Comparison of ENCODE assay signal across 3 cellular contexts in genomic region chr15:81547517-81548132, GRCh38.
TF ChIP-seq lines count a peak whose summit lies in the region.

No MANE protein-coding gene starts in this region.

TF ChIP-seq in SK-N-SH treated with all-trans-retinoic acid at 6 μM for 48 hours, 23 proteins besides CTCF, POLR2A, EP300 and RAD21 (continued from another document):
- TF ChIP-seq, protein P1, sequence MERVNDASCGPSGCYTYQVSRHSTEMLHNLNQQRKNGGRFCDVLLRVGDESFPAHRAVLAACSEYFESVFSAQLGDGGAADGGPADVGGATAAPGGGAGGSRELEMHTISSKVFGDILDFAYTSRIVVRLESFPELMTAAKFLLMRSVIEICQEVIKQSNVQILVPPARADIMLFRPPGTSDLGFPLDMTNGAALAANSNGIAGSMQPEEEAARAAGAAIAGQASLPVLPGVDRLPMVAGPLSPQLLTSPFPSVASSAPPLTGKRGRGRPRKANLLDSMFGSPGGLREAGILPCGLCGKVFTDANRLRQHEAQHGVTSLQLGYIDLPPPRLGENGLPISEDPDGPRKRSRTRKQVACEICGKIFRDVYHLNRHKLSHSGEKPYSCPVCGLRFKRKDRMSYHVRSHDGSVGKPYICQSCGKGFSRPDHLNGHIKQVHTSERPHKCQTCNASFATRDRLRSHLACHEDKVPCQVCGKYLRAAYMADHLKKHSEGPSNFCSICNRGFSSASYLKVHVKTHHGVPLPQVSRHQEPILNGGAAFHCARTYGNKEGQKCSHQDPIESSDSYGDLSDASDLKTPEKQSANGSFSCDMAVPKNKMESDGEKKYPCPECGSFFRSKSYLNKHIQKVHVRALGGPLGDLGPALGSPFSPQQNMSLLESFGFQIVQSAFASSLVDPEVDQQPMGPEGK (CRISPR knock-in tag; IDR thresholded peaks at IDR 0.05; ENCODE audit: borderline replicate concordance), result no peak
- TF ChIP-seq, protein P2, sequence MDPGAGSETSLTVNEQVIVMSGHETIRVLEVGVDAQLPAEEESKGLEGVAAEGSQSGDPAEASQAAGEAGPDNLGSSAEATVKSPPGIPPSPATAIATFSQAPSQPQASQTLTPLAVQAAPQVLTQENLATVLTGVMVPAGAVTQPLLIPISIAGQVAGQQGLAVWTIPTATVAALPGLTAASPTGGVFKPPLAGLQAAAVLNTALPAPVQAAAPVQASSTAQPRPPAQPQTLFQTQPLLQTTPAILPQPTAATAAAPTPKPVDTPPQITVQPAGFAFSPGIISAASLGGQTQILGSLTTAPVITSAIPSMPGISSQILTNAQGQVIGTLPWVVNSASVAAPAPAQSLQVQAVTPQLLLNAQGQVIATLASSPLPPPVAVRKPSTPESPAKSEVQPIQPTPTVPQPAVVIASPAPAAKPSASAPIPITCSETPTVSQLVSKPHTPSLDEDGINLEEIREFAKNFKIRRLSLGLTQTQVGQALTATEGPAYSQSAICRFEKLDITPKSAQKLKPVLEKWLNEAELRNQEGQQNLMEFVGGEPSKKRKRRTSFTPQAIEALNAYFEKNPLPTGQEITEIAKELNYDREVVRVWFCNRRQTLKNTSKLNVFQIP (CRISPR knock-in tag; IDR thresholded peaks at IDR 0.05; ENCODE audit: borderline replicate concordance, low read depth), result no peak
- TF ChIP-seq ZC3H10 (CRISPR knock-in tag; IDR thresholded peaks at IDR 0.05) (no peak), ZNF565 (CRISPR knock-in tag; conservative IDR thresholded peaks at IDR 0.05; ENCODE audit: low read depth) (no peak), BACH2 (CRISPR knock-in tag; IDR thresholded peaks at IDR 0.05; ENCODE audit: borderline replicate concordance) (no peak), ZFP3 (CRISPR knock-in tag; IDR thresholded peaks at IDR 0.05) (no peak), TCF4 (CRISPR knock-in tag; IDR thresholded peaks at IDR 0.05; ENCODE audit: borderline replicate concordance) (no peak), CSDC2 (CRISPR knock-in tag; IDR thresholded peaks at IDR 0.05) (no peak), ESRRG (CRISPR knock-in tag; IDR thresholded peaks at IDR 0.05) (no peak), ARNTL (CRISPR knock-in tag; IDR thresholded peaks at IDR 0.05; ENCODE audit: borderline replicate concordance, low read depth) (no peak), ZNF8 (CRISPR knock-in tag; IDR thresholded peaks at IDR 0.05) (no peak), PPARA (CRISPR knock-in tag; IDR thresholded peaks at IDR 0.05; ENCODE audit: borderline replicate concordance) (no peak), ZNF70 (CRISPR knock-in tag; IDR thresholded peaks at IDR 0.05) (no peak), TOX (CRISPR knock-in tag; IDR thresholded peaks at IDR 0.05; ENCODE audit: borderline replicate concordance) (no peak), ISL1 (CRISPR knock-in tag; IDR thresholded peaks at IDR 0.05) (no peak; the same call in 1 of the 2 replicates), OSR1 (CRISPR knock-in tag; IDR thresholded peaks at IDR 0.05) (no peak), GLIS3 (CRISPR knock-in tag; IDR thresholded peaks at IDR 0.05) (no peak)
- TF ChIP-seq, protein P3, sequence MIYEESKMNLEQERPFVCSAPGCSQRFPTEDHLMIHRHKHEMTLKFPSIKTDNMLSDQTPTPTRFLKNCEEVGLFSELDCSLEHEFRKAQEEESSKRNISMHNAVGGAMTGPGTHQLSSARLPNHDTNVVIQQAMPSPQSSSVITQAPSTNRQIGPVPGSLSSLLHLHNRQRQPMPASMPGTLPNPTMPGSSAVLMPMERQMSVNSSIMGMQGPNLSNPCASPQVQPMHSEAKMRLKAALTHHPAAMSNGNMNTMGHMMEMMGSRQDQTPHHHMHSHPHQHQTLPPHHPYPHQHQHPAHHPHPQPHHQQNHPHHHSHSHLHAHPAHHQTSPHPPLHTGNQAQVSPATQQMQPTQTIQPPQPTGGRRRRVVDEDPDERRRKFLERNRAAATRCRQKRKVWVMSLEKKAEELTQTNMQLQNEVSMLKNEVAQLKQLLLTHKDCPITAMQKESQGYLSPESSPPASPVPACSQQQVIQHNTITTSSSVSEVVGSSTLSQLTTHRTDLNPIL (CRISPR knock-in tag; IDR thresholded peaks at IDR 0.05; ENCODE audit: low read depth), result no peak

TF ChIP-seq in SK-N-SH, 30 proteins besides CTCF, POLR2A, EP300 and RAD21 (continued from another document):
- no peak for TF ChIP-seq REST (IDR thresholded peaks at IDR 0.05; ENCODE audit: low read depth, low read length)
- no peak for TF ChIP-seq CHD2 (IDR thresholded peaks at IDR 0.05; ENCODE audit: low read length, partially characterized antibody)
- TF ChIP-seq GATA2 (CRISPR knock-in tag; IDR thresholded peaks at IDR 0.05), result no peak
- TF ChIP-seq ZBTB33 (IDR thresholded peaks at IDR 0.05; ENCODE audit: borderline replicate concordance, low read depth), result no peak
- TF ChIP-seq RXRA (IDR thresholded peaks at IDR 0.05; ENCODE audit: borderline replicate concordance, low read depth), result no peak
- no peak for TF ChIP-seq TCF12 (IDR thresholded peaks at IDR 0.05)
TF ChIP-seq in SK-N-SH: peak in this region for 0.

TF ChIP-seq in GM23338, 12 proteins besides CTCF, POLR2A, EP300 and RAD21 (continued from another document):
- TF ChIP-seq ZNF462 (CRISPR knock-in tag; IDR thresholded peaks at IDR 0.05) (no peak), ZNF331 (CRISPR knock-in tag; IDR thresholded peaks at IDR 0.05; ENCODE audit: low read depth) (no peak), CREB1 (CRISPR knock-in tag; IDR thresholded peaks at IDR 0.05; ENCODE audit: low read depth) (no peak)
TF ChIP-seq in GM23338: peak in this region for 0.
